Comparison of ENCODE assay signal across 27 cellular contexts in genomic region chr19:5837768-5838364, GRCh38. TPM values are rescaled to one million over a fixed set of nuclear protein-coding genes. Genes with fewer than 3 reads are reported as not detected.
DNase-seq lines count a peak whose midpoint lies in the region; TF ChIP-seq lines count a peak whose summit lies in the region.
"Had no signal": no experiment of that assay in that cellular context is flagged by ENCODE, and none has a peak within 500 bp of the region (broad histone marks: within the 10 kb centered on the region; RNA-seq: fewer than 3 reads in every experiment).

No MANE protein-coding gene starts in this region.

- no peaks in the 10 kb centered on the region for H3K9me3 Mint-ChIP-seq in progenitor cell of endocrine pancreas (ENCODE audit: low read depth)
- H3K9me3 Mint-ChIP-seq in activated T-helper 2 cell treated with anti-CD3 and anti-CD28 coated beads, Interferon-gamma antibody, Interleukin-2, Interleukin-4, amounts not matched to agents 10 μg/mL and 5 μg/mL and 100 μg/mL, durations not matched to agents 14 hours and 24 hours and 36 hours: no peaks in the 10 kb centered on the region
- H3K9me3 Mint-ChIP-seq: activated naive CD4-positive, alpha-beta T cell treated with anti-CD3 and anti-CD28 coated beads, Interleukin-2, amount 10 ng/mL, durations not matched to agents 7 days and 5 days; activated T-cell treated with anti-CD3 and anti-CD28 coated beads, Interleukin-2, amount 50 U/mL, for 24 hours; stimulated activated naive CD8-positive, alpha-beta T cell treated with anti-CD3 and anti-CD28 coated beads, Interleukin-15, amount 100 ng/mL, for 72 hours had no signal

- H3K4me1 ChIP-seq in Peyer's patch (peaks cover 0 to 24% (median 2%) of the 10 kb centered on the region in 4 donors), tibial nerve (no peaks in the 10 kb centered on the region)
- H3K4me1 ChIP-seq: gastroesophageal sphincter had no signal

- no peaks in the 10 kb centered on the region for H3K27me3 ChIP-seq in Peyer's patch
- H3K27me3 ChIP-seq in tibial nerve: peaks cover 0 to 34% of the 10 kb centered on the region in 2 donors
- H3K27me3 ChIP-seq: gastroesophageal sphincter had no signal

- no peak for TF ChIP-seq EP300 in tibial nerve (IDR thresholded peaks at IDR 0.05)

- peak overlapping the region in 3 of 4 donors; percentile 73 to 91 (median 88) for H3K27ac ChIP-seq in Peyer's patch
- H3K27ac ChIP-seq in tibial nerve: peak overlapping the region in 1 of 4 donors; percentile 52
- H3K27ac ChIP-seq: gastroesophageal sphincter, spleen had no signal

- peak in 1 of 2 donors; percentile 9 for TF ChIP-seq POLR2A in Peyer's patch (IDR thresholded peaks at IDR 0.05)
- no peak for TF ChIP-seq POLR2A in tibial nerve (IDR thresholded peaks at IDR 0.05)

- intact Hi-C loops in activated T-helper 2 cell treated with anti-CD3 and anti-CD28 coated beads, Interferon-gamma antibody, Interleukin-2, Interleukin-4, amounts not matched to agents 10 μg/mL and 5 μg/mL and 100 μg/mL, durations not matched to agents 14 hours and 24 hours and 36 hours (cut with micrococcal nuclease): no loop called here

- H3K27ac Mint-ChIP-seq in progenitor cell of endocrine pancreas: peak overlapping the region; percentile 40
- no peak overlapping the region for H3K27ac Mint-ChIP-seq in activated T-helper 2 cell treated with anti-CD3 and anti-CD28 coated beads, Interferon-gamma antibody, Interleukin-2, Interleukin-4, amounts not matched to agents 10 μg/mL and 5 μg/mL and 100 μg/mL, durations not matched to agents 14 hours and 24 hours and 36 hours
- H3K27ac Mint-ChIP-seq: activated CD8-positive, alpha-beta T cell treated with anti-CD3 and anti-CD28 coated beads, Interleukin-2, amount 10 ng/mL, durations not matched to agents 7 days and 5 days; activated naive CD4-positive, alpha-beta T cell treated with anti-CD3 and anti-CD28 coated beads, Interleukin-2, amount 10 ng/mL, durations not matched to agents 7 days and 5 days; activated T-cell treated with anti-CD3 and anti-CD28 coated beads, Interleukin-2, amount 50 U/mL, for 24 hours; stimulated activated naive CD8-positive, alpha-beta T cell treated with anti-CD3 and anti-CD28 coated beads, Interleukin-15, amount 100 ng/mL, for 72 hours had no signal

- H3K4me3 Mint-ChIP-seq in progenitor cell of endocrine pancreas (ENCODE audit: low read depth): no peak overlapping the region
- no peak overlapping the region for H3K4me3 Mint-ChIP-seq in activated T-helper 2 cell treated with anti-CD3 and anti-CD28 coated beads, Interferon-gamma antibody, Interleukin-2, Interleukin-4, amounts not matched to agents 10 μg/mL and 5 μg/mL and 100 μg/mL, durations not matched to agents 14 hours and 24 hours and 36 hours (ENCODE audit: low read depth)
- H3K4me3 Mint-ChIP-seq: activated CD8-positive, alpha-beta T cell treated with anti-CD3 and anti-CD28 coated beads, Interleukin-2, amount 10 ng/mL, durations not matched to agents 7 days and 5 days; activated naive CD4-positive, alpha-beta T cell treated with anti-CD3 and anti-CD28 coated beads, Interleukin-2, amount 10 ng/mL, durations not matched to agents 7 days and 5 days; activated T-cell treated with anti-CD3 and anti-CD28 coated beads, Interleukin-2, amount 50 U/mL, for 24 hours had no signal

- 47 to 50% methylated on average over 16 of the region's 16 CpGs for WGBS in tibial nerve, 2 donors

- H3K36me3 ChIP-seq in Peyer's patch (peaks cover 0 to 21% (median 0%) of the 10 kb centered on the region in 3 donors), tibial nerve (no peaks in the 10 kb centered on the region)
- H3K36me3 ChIP-seq: gastroesophageal sphincter, spleen had no signal

- TF ChIP-seq CTCF in Peyer's patch (IDR thresholded peaks at IDR 0.05) (no peak), progenitor cell of endocrine pancreas (IDR thresholded peaks at IDR 0.05; ENCODE audit: unreplicated experiment) (no peak), tibial nerve (IDR thresholded peaks at IDR 0.05) (no peak)

- no peaks in the 10 kb centered on the region for H3K36me3 Mint-ChIP-seq in progenitor cell of endocrine pancreas (ENCODE audit: insufficient read depth)
- H3K36me3 Mint-ChIP-seq in activated T-helper 2 cell treated with anti-CD3 and anti-CD28 coated beads, Interferon-gamma antibody, Interleukin-2, Interleukin-4, amounts not matched to agents 10 μg/mL and 5 μg/mL and 100 μg/mL, durations not matched to agents 14 hours and 24 hours and 36 hours (ENCODE audit: low read depth): no peaks in the 10 kb centered on the region
- H3K36me3 Mint-ChIP-seq: activated naive CD4-positive, alpha-beta T cell treated with anti-CD3 and anti-CD28 coated beads, Interleukin-2, amount 10 ng/mL, durations not matched to agents 7 days and 5 days had no signal

- H3K4me3 ChIP-seq in Peyer's patch (peak overlapping the region in 3 of 4 donors; percentile 27 to 59 (median 52)), tibial nerve (no peak overlapping the region)
- H3K4me3 ChIP-seq: gastroesophageal sphincter, spleen had no signal

- no peaks in the 10 kb centered on the region for H3K9me3 ChIP-seq in Peyer's patch
- H3K9me3 ChIP-seq in tibial nerve: no peaks in the 10 kb centered on the region
- H3K9me3 ChIP-seq: gastroesophageal sphincter, spleen had no signal

- H3K27me3 Mint-ChIP-seq in progenitor cell of endocrine pancreas: peaks cover 15% of the 10 kb centered on the region
- no peaks in the 10 kb centered on the region for H3K27me3 Mint-ChIP-seq in activated T-helper 2 cell treated with anti-CD3 and anti-CD28 coated beads, Interferon-gamma antibody, Interleukin-2, Interleukin-4, amounts not matched to agents 10 μg/mL and 5 μg/mL and 100 μg/mL, durations not matched to agents 14 hours and 24 hours and 36 hours (ENCODE audit: low read depth)

- peaks cover 3% of the 10 kb centered on the region for H3K4me1 Mint-ChIP-seq in progenitor cell of endocrine pancreas (ENCODE audit: low read depth)
- H3K4me1 Mint-ChIP-seq in activated T-helper 2 cell treated with anti-CD3 and anti-CD28 coated beads, Interferon-gamma antibody, Interleukin-2, Interleukin-4, amounts not matched to agents 10 μg/mL and 5 μg/mL and 100 μg/mL, durations not matched to agents 14 hours and 24 hours and 36 hours (ENCODE audit: low read depth): peaks cover 4% of the 10 kb centered on the region

- DNase-seq in Peyer's patch (no peak), left kidney (ENCODE audit: low read depth, low spot score) (peak; percentile 49), progenitor cell of endocrine pancreas (ENCODE audit: low spot score, unreplicated experiment) (no peak), NOMO-1 treated with DMSO at 0.1 percent for 48 hours (lab: John Stamatoyannopoulos, UW; ENCODE audit: unreplicated experiment) (no peak), tibial nerve (ENCODE audit: low spot score in 2 of 2) (no peak)
- no peak for DNase-seq in activated T-helper 2 cell treated with anti-CD3 and anti-CD28 coated beads, Interferon-gamma antibody, Interleukin-2, Interleukin-4, amounts not matched to agents 10 μg/mL and 5 μg/mL and 100 μg/mL, durations not matched to agents 14 hours and 24 hours and 36 hours (ENCODE audit: low spot score)
- DNase-seq: activated CD4-positive, CD25-positive, alpha-beta regulatory T cell treated with anti-CD3 and anti-CD28 coated beads, Interleukin-2, amount 50 U/mL, for 72 hours; activated CD8-positive, alpha-beta T cell treated with anti-CD3 and anti-CD28 coated beads, Interleukin-2, amount 10 ng/mL, durations not matched to agents 7 days and 5 days; activated naive CD4-positive, alpha-beta T cell treated with anti-CD3 and anti-CD28 coated beads, Interleukin-2, amount 10 ng/mL, durations not matched to agents 7 days and 5 days; activated T-cell treated with anti-CD3 and anti-CD28 coated beads, Interleukin-2, amount 50 U/mL, for 24 hours; AML-193; aorta; central memory CD4-positive, alpha-beta T cell; GOT3; KBM-7; NCI-H146; NCI-H2171; NCI-H526; spleen; stimulated activated CD4-positive, alpha-beta T cell treated with anti-CD3 and anti-CD28 coated beads, Interleukin-4, amount 100 ng/mL, for 24 hours; stimulated activated naive CD8-positive, alpha-beta T cell treated with anti-CD3 and anti-CD28 coated beads, Interleukin-15, amount 100 ng/mL, for 72 hours; trophoblast cell had no signal

RNA-seq across cellular contexts. Expression of gene FUT6, which starts 1.6 kb away (rescaled TPM):
- 100 to 1,000 TPM in 3 of 4 donors, 10 to 100 TPM in 1; 90.8 to 329 (median 210) TPM for total RNA-seq in Peyer's patch
- not detected in 2 replicates for total RNA-seq in progenitor cell of endocrine pancreas
- not detected for total RNA-seq in tibial nerve
- total RNA-seq in activated T-helper 2 cell treated with anti-CD3 and anti-CD28 coated beads, Interferon-gamma antibody, Interleukin-2, Interleukin-4, amounts not matched to agents 10 μg/mL and 5 μg/mL and 100 μg/mL, durations not matched to agents 14 hours and 24 hours and 36 hours: not detected in 2 replicates
- total RNA-seq: aorta, mesenteric fat pad had no signal

RNA-seq across cellular contexts. Expression of gene FUT3, which starts 13.4 kb away (rescaled TPM):
- total RNA-seq in Peyer's patch (100 to 1,000 TPM in 3 of 4 donors, 10 to 100 TPM in 1; 37.1 to 207 (median 155) TPM), progenitor cell of endocrine pancreas (not detected in 2 replicates), tibial nerve (under 1 TPM in 1 of 4 donors, not detected in 3; 0.90 TPM)
- not detected in 2 replicates for total RNA-seq in activated T-helper 2 cell treated with anti-CD3 and anti-CD28 coated beads, Interferon-gamma antibody, Interleukin-2, Interleukin-4, amounts not matched to agents 10 μg/mL and 5 μg/mL and 100 μg/mL, durations not matched to agents 14 hours and 24 hours and 36 hours
- total RNA-seq: activated CD8-positive, alpha-beta T cell treated with anti-CD3 and anti-CD28 coated beads, Interleukin-2, amount 10 ng/mL, durations not matched to agents 7 days and 5 days; aorta; mesenteric fat pad; spleen had no signal

RNA-seq across cellular contexts. Expression of gene FUT5, which starts 32.5 kb away (rescaled TPM):
- total RNA-seq in Peyer's patch (not detected), progenitor cell of endocrine pancreas (not detected in 2 replicates), tibial nerve (not detected)
- total RNA-seq in activated T-helper 2 cell treated with anti-CD3 and anti-CD28 coated beads, Interferon-gamma antibody, Interleukin-2, Interleukin-4, amounts not matched to agents 10 μg/mL and 5 μg/mL and 100 μg/mL, durations not matched to agents 14 hours and 24 hours and 36 hours: not detected in 2 replicates
- total RNA-seq: activated CD8-positive, alpha-beta T cell treated with anti-CD3 and anti-CD28 coated beads, Interleukin-2, amount 10 ng/mL, durations not matched to agents 7 days and 5 days; aorta; esophagus mucosa; gastroesophageal sphincter; kidney epithelial cell; mesenteric fat pad; renal cortical epithelial cell; spleen had no signal

RNA-seq across cellular contexts. Expression of gene NRTN, which starts 33.0 kb away (rescaled TPM):
- total RNA-seq in Peyer's patch: 1 to 10 TPM in 2 of 4 donors, under 1 TPM in 1, not detected in 1; 0.88 to 4.8 (median 3.5) TPM
- 1.9 and 2.1 TPM in 2 replicates for total RNA-seq in progenitor cell of endocrine pancreas
- not detected for total RNA-seq in tibial nerve
- total RNA-seq in activated T-helper 2 cell treated with anti-CD3 and anti-CD28 coated beads, Interferon-gamma antibody, Interleukin-2, Interleukin-4, amounts not matched to agents 10 μg/mL and 5 μg/mL and 100 μg/mL, durations not matched to agents 14 hours and 24 hours and 36 hours: 0.85 and 0.87 TPM in 2 replicates
- total RNA-seq: activated CD8-positive, alpha-beta T cell treated with anti-CD3 and anti-CD28 coated beads, Interleukin-2, amount 10 ng/mL, durations not matched to agents 7 days and 5 days; aorta had no signal

RNA-seq across cellular contexts. Expression of gene DUS3L, which starts 46.9 kb away (rescaled TPM):
- total RNA-seq in Peyer's patch (10 to 100 TPM; 31.5 to 91.6 (median 71.2) TPM), progenitor cell of endocrine pancreas (42.6 and 43.1 TPM in 2 replicates), tibial nerve (10 to 100 TPM; 33.2 to 75.9 (median 54.2) TPM)
- total RNA-seq in activated T-helper 2 cell treated with anti-CD3 and anti-CD28 coated beads, Interferon-gamma antibody, Interleukin-2, Interleukin-4, amounts not matched to agents 10 μg/mL and 5 μg/mL and 100 μg/mL, durations not matched to agents 14 hours and 24 hours and 36 hours: 74.0 and 84.3 TPM in 2 replicates

Comparison
In these comparisons a context has a peak if more than half of its experiments do, and no peak if none do; other contexts are left out.
1. H3K4me3 ChIP-seq: peak in Peyer's patch (3 of 4); none in tibial nerve (0 of 4).
2. RNA of gene FUT6, which starts 1.6 kb away (total RNA-seq): 90.8 to 329 TPM in Peyer's patch; not detected in progenitor cell of endocrine pancreas, not detected in tibial nerve and not detected in activated T-helper 2 cell treated with anti-CD3 and anti-CD28 coated beads, Interferon-gamma antibody, Interleukin-2, Interleukin-4, amounts not matched to agents 10 μg/mL and 5 μg/mL and 100 μg/mL, durations not matched to agents 14 hours and 24 hours and 36 hours; every median in the first group is over 10 times any median in the second.
3. RNA of gene FUT3, which starts 13.4 kb away (total RNA-seq): 37.1 to 207 TPM in Peyer's patch; 0.90 TPM in tibial nerve, not detected in progenitor cell of endocrine pancreas and not detected in activated T-helper 2 cell treated with anti-CD3 and anti-CD28 coated beads, Interferon-gamma antibody, Interleukin-2, Interleukin-4, amounts not matched to agents 10 μg/mL and 5 μg/mL and 100 μg/mL, durations not matched to agents 14 hours and 24 hours and 36 hours; every median in the first group is over 10 times any median in the second.